ENCODE assay signal across 18 cellular contexts in genomic region chr3:169510378-169510777, GRCh38.
DNase-seq lines count a peak whose midpoint lies in the region; ATAC-seq, FAIRE-seq and TF ChIP-seq lines count a peak whose summit lies in the region.
"Had no signal": no experiment of that assay in that cellular context is flagged by ENCODE, and none has a peak within 500 bp of the region (broad histone marks: within the 10 kb centered on the region; RNA-seq: fewer than 3 reads in every experiment).

No MANE protein-coding gene starts in this region.

- ATAC-seq in heart left ventricle (peak; percentile 20 to 64 (median 38)), Right ventricle myocardium superior (ENCODE audit: poor library complexity) (no peak), GM12878 (no peak), HG02588 (IDR thresholded peaks at IDR 0.05; ENCODE audit: unreplicated experiment) (no peak)
- ATAC-seq: Panc1 had no signal

- H3K79me2 ChIP-seq in KMS-11 (ENCODE audit: insufficient read depth, low read depth) (no peaks in the 10 kb centered on the region), GM12878 (ENCODE audit: control insufficient read depth, insufficient read depth, low read length) (no peaks in the 10 kb centered on the region)

- H3K36me3 ChIP-seq in heart left ventricle, result no peaks in the 10 kb centered on the region
- no peaks in the 10 kb centered on the region for H3K36me3 ChIP-seq in KMS-11 (ENCODE audit: insufficient read depth)
- H3K36me3 ChIP-seq in GM12878 (ENCODE audit: control insufficient read depth in 2 of 2, insufficient read depth in 2 of 2, low read length in 1 of 2), result no peaks in the 10 kb centered on the region
- H3K36me3 ChIP-seq: esophagus muscularis mucosa, MG63, upper lobe of left lung had no signal

- intact Hi-C loops in heart left ventricle (cut with DNase I) (no loop called here), Right ventricle myocardium superior (cut with DNase I) (no loop called here), GM12878 (cut with micrococcal nuclease; ENCODE audit: unreplicated experiment) (no loop called here)

- H3K27ac ChIP-seq in heart left ventricle (peak overlapping the region in 6 of 12 donors; percentile 15 to 29 (median 17)), KMS-11 (peak overlapping the region; percentile 79), GM12878 (ENCODE audit: control insufficient read depth, insufficient read depth) (no peak overlapping the region)
- H3K27ac ChIP-seq: esophagus muscularis mucosa had no signal

- peak overlapping the region; percentile 60 for H2AFZ ChIP-seq in KMS-11 (ENCODE audit: low read depth)
- H2AFZ ChIP-seq in GM12878 (ENCODE audit: control insufficient read depth, low read depth, low read length), result peak overlapping the region; percentile 49; the same call in 1 of the 2 replicates

- H3K27me3 ChIP-seq in heart left ventricle (no peaks in the 10 kb centered on the region), KMS-11 (ENCODE audit: insufficient read depth, low read depth) (no peaks in the 10 kb centered on the region), GM12878 (replicated peaks in 1 of 2; ENCODE audit: control insufficient read depth in 2 of 2, insufficient read depth in 2 of 2, low read length in 1 of 2) (no peaks in the 10 kb centered on the region)
- H3K27me3 ChIP-seq: esophagus muscularis mucosa, MG63, upper lobe of left lung had no signal

- TF ChIP-seq POLR2A in heart left ventricle (IDR thresholded peaks at IDR 0.05) (no peak), GM12878 (IDR thresholded peaks at IDR 0.05; ENCODE audit: low read depth, low read length) (no peak)

- DNase-seq in heart left ventricle (no peak), Right ventricle myocardium superior (no peak), GM12878 (ENCODE audit: low read depth, low spot score) (no peak), pons (ENCODE audit: low spot score) (peak; percentile 4), GF-D8 (lab: John Stamatoyannopoulos, UW) (no peak), NCI-H748 (lab: John Stamatoyannopoulos, UW; ENCODE audit: unreplicated experiment) (no peak)
- DNase-seq: activated naive CD4-positive, alpha-beta T cell; H7; kidney; MG63; NCI-H187 treated with DMSO at 0.1 percent for 48 hours; stimulated activated naive CD4-positive, alpha-beta T cell; upper lobe of left lung had no signal

- no peak overlapping the region for H3K4me3 ChIP-seq in heart left ventricle
- no peak overlapping the region for H3K4me3 ChIP-seq in KMS-11 (IDR thresholded peaks at IDR 0.05; ENCODE audit: insufficient read depth, low read depth, low read length)
- no peak overlapping the region for H3K4me3 ChIP-seq in GM12878
- H3K4me3 ChIP-seq: esophagus muscularis mucosa, MG63, smooth muscle cell, upper lobe of left lung had no signal

- TF ChIP-seq EP300 in GM12878 (IDR thresholded peaks at IDR 0.05; ENCODE audit: borderline replicate concordance in 1 of 2, control insufficient read depth in 1 of 2, low read depth in 2 of 2, low read length in 2 of 2), result no peak

- H3K4me2 ChIP-seq in KMS-11, result peak overlapping the region; percentile 64
- peak overlapping the region; percentile 2; the same call in 1 of the 2 replicates for H3K4me2 ChIP-seq in GM12878 (ENCODE audit: control insufficient read depth, insufficient read depth)
- H3K4me2 ChIP-seq: smooth muscle cell had no signal

- H3K9me3 ChIP-seq in heart left ventricle, result no peaks in the 10 kb centered on the region
- no peaks in the 10 kb centered on the region for H3K9me3 ChIP-seq in GM12878 (replicated peaks; ENCODE audit: control insufficient read depth, insufficient read depth, low read length)
- H3K9me3 ChIP-seq: esophagus muscularis mucosa, MG63, upper lobe of left lung had no signal

- SMC1A ChIA-PET in GM12878 (lab: Charles Lee; ENCODE audit: uncharacterized antibody, unreplicated experiment), result no interaction called here

- no TSS peak for BruUV-seq in GM12878 (replicated peaks; lab: Mats Ljungman, UMichigan)

- TF ChIP-seq CTCF in heart left ventricle (IDR thresholded peaks at IDR 0.05) (no peak), KMS-11 (conservative IDR thresholded peaks at IDR 0.05; ENCODE audit: low read depth, low read length) (no peak), GM12878 (IDR thresholded peaks at IDR 0.05 in 2 of 3, conservative IDR thresholded peaks at IDR 0.05 in 1 of 3; ENCODE audit: control insufficient read depth in 2 of 3, extremely low read depth in 1 of 3, insufficient read depth in 1 of 3, low read depth in 3 of 3, low read length in 3 of 3) (no peak)

- in situ Hi-C loops in GM12878 (cut with MboI), result no loop called here

- POLR2A ChIA-PET in GM12878 (lab: Charles Lee), result no interaction called here

- H4K20me1 ChIP-seq in KMS-11 (ENCODE audit: insufficient read depth), result no peaks in the 10 kb centered on the region
- H4K20me1 ChIP-seq in GM12878 (ENCODE audit: control insufficient read depth, insufficient read depth), result no peaks in the 10 kb centered on the region

- peak overlapping the region; percentile 31; the same call in 1 of the 2 replicates for H3K9ac ChIP-seq in KMS-11
- no peak overlapping the region for H3K9ac ChIP-seq in GM12878 (ENCODE audit: control insufficient read depth, insufficient read depth, low read length)

- FAIRE-seq in GM12878 (lab: Jason Lieb, UNC), result peak; percentile 49
- FAIRE-seq: kidney had no signal

- H3K4me1 ChIP-seq in heart left ventricle (peaks cover 0 to 9% (median 0%) of the 10 kb centered on the region in 12 donors), KMS-11 (ENCODE audit: low read depth, poor library complexity, severe bottlenecking) (peaks cover 53% of the 10 kb centered on the region), GM12878 (ENCODE audit: control insufficient read depth, insufficient read depth, low read length) (peaks cover 9% of the 10 kb centered on the region)
- H3K4me1 ChIP-seq: esophagus muscularis mucosa had no signal

- 50 to 56% (median 52%) methylated on average over 4 of the region's 4 CpGs for WGBS in heart left ventricle, 4 donors
- 93% methylated on average over 4 of the region's 4 CpGs for WGBS in GM12878 (ENCODE audit: insufficient coverage, insufficient replicate concordance, low lambda C conversion rate, missing lambda C conversion rate)

- RAD21 ChIA-PET in GM12878 (lab: Charles Lee; ENCODE audit: unreplicated experiment), result no interaction called here

- CTCF ChIA-PET in GM12878 (lab: Yijun Ruan, JAX), result no interaction called here

- no peak for TF ChIP-seq RAD21 in GM12878 (IDR thresholded peaks at IDR 0.05; ENCODE audit: insufficient read depth, low read depth, low read length)

TF ChIP-seq in GM12878, 131 proteins besides CTCF, POLR2A, EP300 and RAD21:
- TF ChIP-seq RAD51 (IDR thresholded peaks at IDR 0.05) (no peak), CEBPZ (IDR thresholded peaks at IDR 0.05; ENCODE audit: low read depth, low read length) (no peak), SUPT20H (IDR thresholded peaks at IDR 0.05; ENCODE audit: borderline replicate concordance, control insufficient read depth, low read depth, low read length) (no peak), MAX (IDR thresholded peaks at IDR 0.05; ENCODE audit: low read depth, low read length) (no peak), ZSCAN29 (IDR thresholded peaks at IDR 0.05) (no peak), SRF (IDR thresholded peaks at IDR 0.05; ENCODE audit: low read depth in 2 of 2, low read length in 2 of 2) (no peak)
TF ChIP-seq in GM12878: peak in this region for 0.

Comparison
In these comparisons a context has a peak if more than half of its experiments do, and no peak if none do; other contexts are left out.
1. ATAC-seq: peak in heart left ventricle (4 of 4); none in Right ventricle myocardium superior (single experiment), GM12878 (single experiment) and HG02588 (single experiment).